ENCODE assay signal across 28 cellular contexts in genomic region chr2:109178974-109179373, GRCh38.
"Had no signal": no experiment of that assay in that cellular context is flagged by ENCODE, and none has a peak within 500 bp of the region (broad histone marks: within the 10 kb centered on the region; RNA-seq: fewer than 3 reads in every experiment).

No MANE protein-coding gene starts in this region.

- H3K9me3 Mint-ChIP-seq: natural killer cell treated with Interleukin-12 subunit alpha and Interleukin-12 subunit beta and Interleukin-15 and Interleukin-18, amount 100 ng/mL, for 72 hours had no signal

- H3K4me1 ChIP-seq: parathyroid adenoma had no signal

- H3K27me3 Mint-ChIP-seq: progenitor cell of endocrine pancreas; stimulated activated naive B cell treated with anti-CD40 and anti-IgM and Interleukin-4, amounts not matched to agents 10 μg/mL and 1 μg/mL and 100 μg/mL, for 72 hours; stimulated activated naive CD8-positive, alpha-beta T cell treated with anti-CD3 and anti-CD28 coated beads, Interleukin-15, Interleukin-2, amounts not matched to agents 100 ng/mL and 50 ng/mL, for 24 hours had no signal

- H3K27ac ChIP-seq: esophagus squamous epithelium, heart right ventricle, left lung, neutrophil, parathyroid adenoma, right atrium auricular region, skin epidermis, thoracic aorta, tibial nerve, upper lobe of left lung had no signal

- H3K9me3 ChIP-seq: esophagus squamous epithelium, mucosa of descending colon, neutrophil, thoracic aorta, upper lobe of left lung had no signal

- H3K27me3 ChIP-seq: esophagus squamous epithelium, heart right ventricle, left lung, neutrophil, right atrium auricular region, tibial nerve, upper lobe of left lung had no signal

- H3K4me3 ChIP-seq: esophagus squamous epithelium, heart right ventricle, left lung, mucosa of descending colon, right atrium auricular region, skin epidermis, thoracic aorta, tibial nerve, upper lobe of left lung had no signal

- H3K27ac Mint-ChIP-seq: endodermal cell; mesothelial cell of epicardium; natural killer cell treated with Interleukin-12 subunit alpha and Interleukin-12 subunit beta and Interleukin-15 and Interleukin-18, amount 100 ng/mL, for 72 hours; progenitor cell of endocrine pancreas; stimulated activated naive B cell treated with anti-CD40 and anti-IgM and Interleukin-4, amounts not matched to agents 10 μg/mL and 1 μg/mL and 100 μg/mL, for 72 hours; stimulated activated naive CD8-positive, alpha-beta T cell treated with anti-CD3 and anti-CD28 coated beads, Interleukin-15, Interleukin-2, amounts not matched to agents 100 ng/mL and 50 ng/mL, for 24 hours had no signal

- H3K4me3 Mint-ChIP-seq: endodermal cell; mesothelial cell of epicardium; naive B cell; natural killer cell treated with Interleukin-12 subunit alpha and Interleukin-12 subunit beta and Interleukin-15 and Interleukin-18, amount 100 ng/mL, for 72 hours; neural crest cell; stimulated activated naive B cell treated with anti-CD40 and anti-IgM and Interleukin-4, amounts not matched to agents 10 μg/mL and 1 μg/mL and 100 μg/mL, for 72 hours; stimulated activated naive CD8-positive, alpha-beta T cell treated with anti-CD3 and anti-CD28 coated beads, Interleukin-15, Interleukin-2, amounts not matched to agents 100 ng/mL and 50 ng/mL, for 24 hours had no signal

- DNase-seq: effector CD8-positive, alpha-beta T cell; endodermal cell; esophagus squamous epithelium; foreskin melanocyte; glutamatergic neuron; heart right ventricle; hippocampal formation; left cardiac atrium; left lung; mesenchymal stem cell; mucosa of descending colon; naive B cell; stimulated activated CD4-positive, alpha-beta T cell treated with anti-CD3 and anti-CD28 coated beads, Interleukin-15, amount 100 ng/mL, for 24 hours; stimulated activated CD4-positive, alpha-beta T cell treated with anti-CD3 and anti-CD28 coated beads, Interleukin-2, amount 100 ng/mL, for 48 hours; stimulated activated naive B cell treated with anti-CD40 and anti-IgM and Interleukin-4, amounts not matched to agents 10 μg/mL and 1 μg/mL and 100 μg/mL, for 72 hours; upper lobe of left lung had no signal

- ATAC-seq: heart right ventricle; left cardiac atrium; left lung; mucosa of descending colon; natural killer cell treated with Interleukin-12 subunit alpha and Interleukin-12 subunit beta and Interleukin-15 and Interleukin-18, amount 100 ng/mL, for 72 hours; sciatic nerve; stimulated activated naive B cell treated with anti-CD40 and anti-IgM and Interleukin-4, amounts not matched to agents 10 μg/mL and 1 μg/mL and 100 μg/mL, for 72 hours had no signal

- H3K36me3 ChIP-seq: esophagus squamous epithelium, heart right ventricle, left lung, neutrophil, right atrium auricular region, thoracic aorta, tibial nerve, upper lobe of left lung had no signal
